ENCODE assay signal across 21 cellular contexts in genomic region chr4:76187152-76187551, GRCh38. TPM values are rescaled to one million over a fixed set of nuclear protein-coding genes. Genes with fewer than 3 reads are reported as not detected.
DNase-seq lines count a peak whose midpoint lies in the region; ATAC-seq and TF ChIP-seq lines count a peak whose summit lies in the region.
"Had no signal": no experiment of that assay in that cellular context is flagged by ENCODE, and none has a peak within 500 bp of the region (broad histone marks: within the 10 kb centered on the region; RNA-seq: fewer than 3 reads in every experiment).

No MANE protein-coding gene starts in this region.

- TF ChIP-seq CTCF in heart left ventricle (IDR thresholded peaks at IDR 0.05) (no peak), body of pancreas (IDR thresholded peaks at IDR 0.05) (no peak), nephron progenitor cell (IDR thresholded peaks at IDR 0.05) (no peak), tibial nerve (IDR thresholded peaks at IDR 0.05) (no peak)

- peak overlapping the region; percentile 70 for H3K27ac Mint-ChIP-seq in nephron progenitor cell
- H3K27ac Mint-ChIP-seq: B cell, CD14-positive monocyte had no signal

- peaks cover 44% of the 10 kb centered on the region for H3K36me3 Mint-ChIP-seq in nephron progenitor cell (ENCODE audit: low read depth)

- no peaks in the 10 kb centered on the region for H3K4me1 Mint-ChIP-seq in nephron progenitor cell
- H3K4me1 Mint-ChIP-seq: B cell had no signal

- H3K4me1 ChIP-seq in heart left ventricle, result peaks cover 0 to 34% (median 6%) of the 10 kb centered on the region in 12 donors
- peaks cover 37% of the 10 kb centered on the region for H3K4me1 ChIP-seq in body of pancreas
- H3K4me1 ChIP-seq in tibial nerve, result peaks cover 0 to 38% (median 2%) of the 10 kb centered on the region in 4 donors

- no peak overlapping the region for H3K4me3 Mint-ChIP-seq in nephron progenitor cell
- H3K4me3 Mint-ChIP-seq: B cell, CD14-positive monocyte had no signal

- peaks cover 15% of the 10 kb centered on the region for H3K9me3 Mint-ChIP-seq in nephron progenitor cell

- TF ChIP-seq POLR2A in heart left ventricle (IDR thresholded peaks at IDR 0.05) (no peak), body of pancreas (IDR thresholded peaks at IDR 0.05) (no peak), tibial nerve (IDR thresholded peaks at IDR 0.05) (no peak)

- ATAC-seq in heart left ventricle (peak; percentile 58 to 76 (median 69)), Right ventricle myocardium inferior (no peak), body of pancreas (peak; percentile 52)
- ATAC-seq: HCT116 had no signal

- peaks cover 0 to 48% (median 17%) of the 10 kb centered on the region in 9 donors for H3K36me3 ChIP-seq in heart left ventricle
- H3K36me3 ChIP-seq in body of pancreas (replicated peaks in 1 of 2; ENCODE audit: insufficient read depth in 1 of 2, low read depth in 2 of 2), result peaks cover 0 to 1% of the 10 kb centered on the region in 2 donors
- H3K36me3 ChIP-seq in tibial nerve, result peaks cover 0 to 27% (median 3%) of the 10 kb centered on the region in 3 donors

- no peaks in the 10 kb centered on the region for H3K9me3 ChIP-seq in heart left ventricle
- H3K9me3 ChIP-seq in body of pancreas, result no peaks in the 10 kb centered on the region
- no peaks in the 10 kb centered on the region for H3K9me3 ChIP-seq in tibial nerve

- H3K27me3 ChIP-seq in heart left ventricle, result no peaks in the 10 kb centered on the region
- H3K27me3 ChIP-seq in body of pancreas, result no peaks in the 10 kb centered on the region
- no peaks in the 10 kb centered on the region for H3K27me3 ChIP-seq in tibial nerve

- H3K27ac ChIP-seq in heart left ventricle (no peak overlapping the region), body of pancreas (peak overlapping the region in 2 of 4 donors; percentile 13 to 43), substantia nigra (ENCODE audit: low read depth, low read length, poor library complexity, severe bottlenecking) (peak overlapping the region; percentile 18), tibial nerve (no peak overlapping the region)

- no peak for TF ChIP-seq EP300 in tibial nerve (IDR thresholded peaks at IDR 0.05)

- no peaks in the 10 kb centered on the region for H3K27me3 Mint-ChIP-seq in nephron progenitor cell (ENCODE audit: low read depth, poor library complexity)
- H3K27me3 Mint-ChIP-seq: B cell had no signal

- H3K4me3 ChIP-seq in heart left ventricle (no peak overlapping the region), body of pancreas (no peak overlapping the region), tibial nerve (no peak overlapping the region)

- DNase-seq in heart left ventricle (no peak), Right ventricle myocardium inferior (ENCODE audit: missing footprints) (no peak), body of pancreas (no peak), nephron progenitor cell (no peak), substantia nigra (lab: John Stamatoyannopoulos, UW) (no peak), tibial nerve (ENCODE audit: low spot score in 2 of 2) (no peak), DMS 273 treated with DMSO at 0.1 percent for 48 hours (lab: John Stamatoyannopoulos, UW) (no peak)
- DNase-seq: EL, GF-D8, KG1, NCI-H1417, NCI-H1694 treated with DMSO at 0.1 percent for 48 hours, NCI-H2081 treated with DMSO at 0.1 percent for 48 hours, NCI-H2171 treated with DMSO at 0.1 percent for 48 hours, NCI-H446, NCI-H526, OCI-M1, SHP77 had no signal

- intact Hi-C loops in heart left ventricle (cut with DNase I), result loop anchor here in 7 of 10 donors (5.0 to 10.0 kb wide), 7 partner anchors 58 to 315 kb away; partner anchors contain the start of genes FAM47E (in 4 of the 7), SHROOM3 (in 1 of the 7) and STBD1 (in 1 of the 7)
- intact Hi-C loops in Right ventricle myocardium inferior (cut with DNase I), result loop anchor here (10.0 kb wide), 2 partner anchors 68 to 238 kb away; partner anchors contain the start of genes CCDC158 and FAM47E
- intact Hi-C loops in body of pancreas (cut with DNase I), result no loop called here

- WGBS in heart left ventricle, 4 donors, result 35 to 52% (median 45%) methylated on average over 3 of the region's 3 CpGs
- 18 to 23% methylated on average over 3 of the region's 3 CpGs for WGBS in body of pancreas, 2 donors
- 62 to 64% methylated on average over 3 of the region's 3 CpGs for WGBS in tibial nerve, 2 donors

RNA-seq across cellular contexts. Expression of gene SCARB2, which starts 26.5 kb away (rescaled TPM):
- total RNA-seq in heart left ventricle, result 100 to 1,000 TPM in 3 of 9 donors, 10 to 100 TPM in 6; 84.9 to 208 (median 96.0) TPM
- polyA plus RNA-seq in heart left ventricle, result 100 to 1,000 TPM in 1 of 2 donors, 10 to 100 TPM in 1; 98.1 to 108 TPM
- 102 TPM for total RNA-seq in Right ventricle myocardium inferior
- 100 to 1,000 TPM in 1 of 2 donors, 10 to 100 TPM in 1; 74.5 to 167 TPM for total RNA-seq in body of pancreas
- total RNA-seq in tibial nerve, result 100 to 1,000 TPM; 126 to 219 (median 143) TPM

RNA-seq across cellular contexts. Expression of gene NUP54, which starts 39.0 kb away (rescaled TPM):
- total RNA-seq in heart left ventricle (10 to 100 TPM; 14.2 to 26.7 (median 18.1) TPM), Right ventricle myocardium inferior (21.6 TPM), body of pancreas (10 to 100 TPM; 13.7 to 33.3 TPM), tibial nerve (10 to 100 TPM; 27.5 to 39.6 (median 31.8) TPM)
- 10 to 100 TPM; 10.7 to 12.8 TPM for polyA plus RNA-seq in heart left ventricle
